Comparison of ENCODE assay signal across 8 cellular contexts in the genomic region with DNA sequence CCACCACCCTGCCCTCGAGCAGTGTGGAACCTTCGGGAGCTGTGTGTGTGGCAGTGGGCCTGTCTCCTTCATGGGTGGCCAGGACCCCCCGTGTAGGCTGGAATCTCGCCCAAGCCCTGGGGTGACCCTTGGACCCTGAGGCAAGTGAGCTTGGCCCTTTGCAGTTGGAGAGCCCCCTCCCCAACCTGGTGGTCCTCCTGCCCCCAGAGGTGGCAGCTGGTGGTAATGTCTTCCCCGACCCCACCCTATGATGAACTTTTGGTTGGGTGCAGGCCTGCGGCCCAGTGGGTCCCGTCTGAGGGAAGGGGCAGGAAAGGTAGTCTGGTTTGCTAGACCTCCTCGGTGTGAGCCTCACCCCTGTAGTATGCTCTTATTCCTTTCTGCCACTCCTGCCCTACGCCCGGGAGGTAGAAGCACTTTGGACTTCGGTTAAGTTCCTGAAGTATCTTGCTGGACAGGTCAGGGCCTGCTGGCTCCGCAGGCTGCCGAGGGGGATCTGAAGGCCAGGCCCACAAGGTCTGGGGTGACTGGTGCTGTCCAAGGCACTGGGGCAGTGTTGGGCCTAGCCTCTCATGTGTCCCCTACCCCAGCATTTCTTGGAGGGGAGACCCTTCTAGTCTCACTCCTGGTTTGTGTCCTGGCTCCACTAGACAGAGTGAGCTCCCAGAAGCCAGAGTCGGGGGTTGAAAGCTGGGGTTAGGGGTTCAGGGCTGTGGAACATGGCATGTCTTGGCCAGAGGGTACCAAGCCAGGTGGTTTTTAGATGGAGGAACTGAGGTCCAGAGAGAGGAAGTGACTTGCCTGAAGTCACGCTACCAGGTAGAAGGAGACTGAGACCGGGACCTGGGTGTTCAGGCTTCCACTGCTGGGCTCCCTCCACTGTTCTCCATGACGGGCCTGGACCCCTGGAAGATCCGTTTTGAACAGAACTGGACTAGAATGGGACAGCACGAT. TPM values are rescaled to one million over a fixed set of nuclear protein-coding genes. Genes with fewer than 3 reads are reported as not detected.
A peak's percentile ranks its signal among the peaks of the same experiment; 100 is the strongest.
DNase-seq lines count a peak whose midpoint lies in the region; ATAC-seq and TF ChIP-seq lines count a peak whose summit lies in the region.

No MANE protein-coding gene starts in this region.

- no peak for TF ChIP-seq POLR2A in transverse colon (IDR thresholded peaks at IDR 0.05)

- H3K9me3 ChIP-seq in lung (ENCODE audit: control insufficient read depth in 2 of 2, insufficient read depth in 1 of 2, low read length in 1 of 2), result no peaks in the 10 kb centered on the region
- H3K9me3 ChIP-seq in transverse colon, result no peaks in the 10 kb centered on the region

- no peaks in the 10 kb centered on the region for H3K9me3 Mint-ChIP-seq in activated naive CD4-positive, alpha-beta T cell treated with anti-CD3 and anti-CD28 coated beads for 36 hours

- intact Hi-C loops in activated naive CD4-positive, alpha-beta T cell treated with anti-CD3 and anti-CD28 coated beads for 36 hours (cut with micrococcal nuclease), result loop anchor here (5.0 kb wide), 3 partner anchors 76 to 214 kb away; partner anchors contain the start of genes TRIM62 and ZSCAN20
- intact Hi-C loops in transverse colon (cut with DNase I; ENCODE audit: low total_unique reads), result no loop called here

- no peak for DNase-seq in activated naive CD4-positive, alpha-beta T cell treated with anti-CD3 and anti-CD28 coated beads for 36 hours
- no peak for DNase-seq in activated naive CD4-positive, alpha-beta T cell treated with anti-CD3 and anti-CD28 coated beads, Interleukin-2, amount 50 U/mL, for 16 hours
- DNase-seq in brain microvascular endothelial cell (no peak), lung (ENCODE audit: low spot score) (no peak), transverse colon (peak; percentile 32), EL (no peak), SHP77 (lab: John Stamatoyannopoulos, UW) (no peak), NCI-H128 (lab: John Stamatoyannopoulos, UW; ENCODE audit: unreplicated experiment) (no peak)

- H3K4me3 Mint-ChIP-seq in activated naive CD4-positive, alpha-beta T cell treated with anti-CD3 and anti-CD28 coated beads for 36 hours, result peak overlapping the region; percentile 96

- no peak for ATAC-seq in lung (ENCODE audit: insufficient read depth, low FRiP score)

- peak overlapping the region; percentile 86 for H3K27ac ChIP-seq in brain microvascular endothelial cell
- H3K27ac ChIP-seq in lung (ENCODE audit: low read depth in 1 of 2, low read length in 1 of 2), result peak overlapping the region; percentile 83 to 91
- H3K27ac ChIP-seq in transverse colon, result peak overlapping the region; percentile 85 to 94 (median 86)

- no peak for TF ChIP-seq EP300 in transverse colon (IDR thresholded peaks at IDR 0.05; ENCODE audit: low read depth)

- in situ Hi-C loops in brain microvascular endothelial cell (cut with HindIII; ENCODE audit: low pct_ligation_motif_present, low sequenced_read_pairs) (no loop called here), transverse colon (cut with MboI; ENCODE audit: low pct_ligation_motif_present in 1 of 4, low pct_unique_long_range_greater_than_20kb in 1 of 4, low sequenced_read_pairs in 3 of 4) (no loop called here)

- H3K27me3 Mint-ChIP-seq in activated naive CD4-positive, alpha-beta T cell treated with anti-CD3 and anti-CD28 coated beads for 36 hours (ENCODE audit: low read depth), result no peaks in the 10 kb centered on the region

- H3K27ac Mint-ChIP-seq in activated naive CD4-positive, alpha-beta T cell treated with anti-CD3 and anti-CD28 coated beads for 36 hours, result peak overlapping the region; percentile 24

- H3K36me3 ChIP-seq in brain microvascular endothelial cell (replicated peaks), result no peaks in the 10 kb centered on the region
- peaks cover 0 to 7% of the 10 kb centered on the region in 2 donors for H3K36me3 ChIP-seq in lung (ENCODE audit: control insufficient read depth in 2 of 2, insufficient read depth in 2 of 2, low read length in 2 of 2)
- H3K36me3 ChIP-seq in transverse colon, result no peaks in the 10 kb centered on the region

- H3K36me3 Mint-ChIP-seq in activated naive CD4-positive, alpha-beta T cell treated with anti-CD3 and anti-CD28 coated beads for 36 hours (ENCODE audit: low read depth), result peaks cover 1% of the 10 kb centered on the region

- H3K4me1 Mint-ChIP-seq in activated naive CD4-positive, alpha-beta T cell treated with anti-CD3 and anti-CD28 coated beads for 36 hours (ENCODE audit: low read depth), result peaks cover 37% of the 10 kb centered on the region

- H3K27me3 ChIP-seq in brain microvascular endothelial cell (replicated peaks) (no peaks in the 10 kb centered on the region), lung (ENCODE audit: control insufficient read depth, insufficient read depth) (no peaks in the 10 kb centered on the region), transverse colon (no peaks in the 10 kb centered on the region)

- TF ChIP-seq CTCF in brain microvascular endothelial cell (IDR thresholded peaks at IDR 0.05; ENCODE audit: low read depth, low read length, missing control alignments) (no peak), lung (IDR thresholded peaks at IDR 0.05; ENCODE audit: control extremely low read depth, extremely low read depth) (no peak), transverse colon (IDR thresholded peaks at IDR 0.05) (no peak)

- WGBS in lung, 2 donors, result 44 to 53% methylated on average over 19 of the region's 19 CpGs
- WGBS in transverse colon (ENCODE audit: low coverage in 1 of 2), 2 donors, result 46% methylated on average over 19 of the region's 19 CpGs; no CpG with 5 or more reads in 1 of the 2 donors

- CTCF ChIA-PET in activated naive CD4-positive, alpha-beta T cell treated with anti-CD3 and anti-CD28 coated beads for 36 hours (lab: Charles Lee), result no interaction called here

- H3K4me1 ChIP-seq in lung (ENCODE audit: control insufficient read depth in 2 of 2, insufficient read depth in 2 of 2, low read length in 2 of 2), result peaks cover 22 to 26% of the 10 kb centered on the region in 2 donors
- H3K4me1 ChIP-seq in transverse colon, result peaks cover 13 to 39% (median 28%) of the 10 kb centered on the region in 4 donors

- H3K4me3 ChIP-seq in brain microvascular endothelial cell (ENCODE audit: low read depth, low read length), result peak overlapping the region; percentile 70
- H3K4me3 ChIP-seq in lung, result peak overlapping the region; percentile 51
- peak overlapping the region; percentile 52 to 74 (median 65) for H3K4me3 ChIP-seq in transverse colon

RNA-seq across cellular contexts. Expression of gene ZNF362, which starts 1.7 kb away (rescaled TPM):
- total RNA-seq in activated naive CD4-positive, alpha-beta T cell treated with anti-CD3 and anti-CD28 coated beads for 36 hours, result 1 to 10 TPM; 8.1 to 8.8 TPM
- 10 to 100 TPM; 17.0 to 35.0 TPM for total RNA-seq in lung
- polyA plus RNA-seq in lung, result 10 to 100 TPM; 10.2 to 16.1 TPM
- 100 to 1,000 TPM in 1 of 4 donors, 10 to 100 TPM in 1, 1 to 10 TPM in 2; 7.9 to 121 (median 12.1) TPM for total RNA-seq in transverse colon
